ENCODE assay signal across 14 cellular contexts in the genomic region with DNA sequence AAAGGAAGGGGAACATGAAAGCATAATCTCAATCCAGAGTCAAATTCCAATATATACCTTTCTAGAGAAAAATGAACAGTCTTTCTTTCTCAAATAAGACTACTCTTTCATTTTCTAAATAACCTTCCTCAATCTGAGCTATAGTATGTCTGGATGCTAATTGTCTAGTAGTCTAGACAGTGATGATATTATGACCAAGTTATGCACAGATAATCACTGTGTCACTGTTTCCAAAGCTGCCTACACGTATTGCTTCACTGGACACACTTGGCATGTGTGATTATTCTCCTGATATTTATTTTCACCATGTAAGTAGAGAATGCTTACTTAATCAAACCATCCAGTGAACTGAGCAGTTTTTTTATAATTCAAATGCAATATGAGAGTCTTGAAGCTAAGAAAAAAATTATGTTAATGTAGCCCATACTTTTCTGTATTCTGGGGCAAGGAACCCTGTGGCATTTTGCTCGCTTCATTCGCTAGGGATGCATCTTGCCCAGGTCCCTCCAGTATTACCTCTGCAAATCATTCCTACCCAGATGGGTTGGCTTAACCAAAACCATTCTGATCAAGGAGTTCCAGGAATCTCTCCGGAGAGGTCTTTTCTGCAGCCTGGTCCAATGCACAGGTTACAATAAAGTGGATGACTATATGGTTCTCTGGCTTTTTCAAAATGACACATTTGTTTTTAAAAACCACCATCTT.
A peak's percentile ranks its signal among the peaks of the same experiment; 100 is the strongest.
DNase-seq lines count a peak whose midpoint lies in the region; ATAC-seq and TF ChIP-seq lines count a peak whose summit lies in the region.
"Had no signal": no experiment of that assay in that cellular context is flagged by ENCODE, and none has a peak within 500 bp of the region (broad histone marks: within the 10 kb centered on the region; RNA-seq: fewer than 3 reads in every experiment).

No MANE protein-coding gene starts in this region.

- H3K9ac ChIP-seq in GM23248 (peak overlapping the region; percentile 7; the same call in 1 of the 2 replicates), mesenchymal stem cell (ENCODE audit: low read length) (no peak overlapping the region)

- TF ChIP-seq CTCF in AG09309 (IDR thresholded peaks at IDR 0.05; ENCODE audit: control insufficient read depth, insufficient read depth, low read depth, low read length, missing control alignments) (no peak), choroid plexus epithelial cell (conservative IDR thresholded peaks at IDR 0.05; ENCODE audit: low read depth, low read length) (no peak), GM10266 (IDR thresholded peaks at IDR 0.05; ENCODE audit: control insufficient read depth, insufficient read depth, low read depth, missing control alignments) (no peak), endothelial cell (IDR thresholded peaks at IDR 0.05; ENCODE audit: unreplicated experiment) (no peak)

- in situ Hi-C loops in GM23248 (cut with MboI): no loop called here

- no peak overlapping the region for H3K14ac ChIP-seq in mesenchymal stem cell (ENCODE audit: low read length in 2 of 2)

- H4K8ac ChIP-seq in mesenchymal stem cell (ENCODE audit: low read length): no peak overlapping the region

- H3K4ac ChIP-seq in mesenchymal stem cell (ENCODE audit: low read depth in 1 of 2, low read length in 2 of 2): no peak overlapping the region

- 54 to 55% methylated on average over 4 of the region's 4 CpGs for WGBS in GM23248 (ENCODE audit: low coverage in 1 of 2, low lambda C conversion rate in 2 of 2, missing lambda C conversion rate in 2 of 2), 2 experiments
- WGBS in mesenchymal stem cell: 93% methylated on average over 4 of the region's 4 CpGs

- H3K18ac ChIP-seq in mesenchymal stem cell (ENCODE audit: low read depth in 1 of 2, low read length in 2 of 2): no peak overlapping the region

- H3K4me1 Mint-ChIP-seq in endothelial cell (ENCODE audit: unreplicated experiment): no peaks in the 10 kb centered on the region
- H3K4me1 Mint-ChIP-seq: immature natural killer cell had no signal

- no peak overlapping the region for H2BK15ac ChIP-seq in mesenchymal stem cell (ENCODE audit: low read depth, poor library complexity, severe bottlenecking)

- no peaks in the 10 kb centered on the region for H3K79me2 ChIP-seq in GM23248 (ENCODE audit: insufficient read depth)

- DNase-seq in AG09309 (ENCODE audit: low read depth): peak; percentile 61
- peak; percentile 91 for DNase-seq in GM23248
- DNase-seq in choroid plexus epithelial cell (ENCODE audit: low read depth): peak; percentile 58
- DNase-seq in mesenchymal stem cell: peak; percentile 44
- DNase-seq in GM10266 (ENCODE audit: extremely low spot score): no peak
- DNase-seq in effector memory CD4-positive, alpha-beta T cell: no peak
- no peak for DNase-seq in endothelial cell (ENCODE audit: low spot score)
- DNase-seq: esophagus squamous epithelium; immature natural killer cell; NCI-H2171 treated with DMSO at 0.1 percent for 48 hours; posterior cingulate gyrus; stimulated activated CD4-positive, alpha-beta T cell treated with anti-CD3 and anti-CD28 coated beads, Interleukin-15, amount 100 ng/mL, for 24 hours; transverse colon had no signal

- H3K9me3 ChIP-seq in GM23248 (ENCODE audit: low read depth): no peaks in the 10 kb centered on the region
- H3K9me3 ChIP-seq in mesenchymal stem cell (ENCODE audit: control insufficient read depth, low read length): no peaks in the 10 kb centered on the region
- no peaks in the 10 kb centered on the region for H3K9me3 ChIP-seq in effector memory CD4-positive, alpha-beta T cell (ENCODE audit: control insufficient read depth, low read length)
- H3K9me3 ChIP-seq: esophagus squamous epithelium, transverse colon had no signal

- no peaks in the 10 kb centered on the region for H3K36me3 Mint-ChIP-seq in endothelial cell (ENCODE audit: low read depth, unreplicated experiment)

- no peaks in the 10 kb centered on the region for H3K27me3 ChIP-seq in GM23248 (replicated peaks; ENCODE audit: insufficient read depth)
- H3K27me3 ChIP-seq in mesenchymal stem cell (ENCODE audit: control insufficient read depth in 1 of 2, insufficient read depth in 1 of 2, low read length in 2 of 2): peaks cover 0 to 9% of the 10 kb centered on the region in 2 experiments
- no peaks in the 10 kb centered on the region for H3K27me3 ChIP-seq in effector memory CD4-positive, alpha-beta T cell (replicated peaks; ENCODE audit: control insufficient read depth, insufficient read depth, low read length, poor library complexity, severe bottlenecking)
- H3K27me3 ChIP-seq: esophagus squamous epithelium, transverse colon had no signal

- H4K91ac ChIP-seq in mesenchymal stem cell (ENCODE audit: low read length): no peak overlapping the region

- peaks cover 33% of the 10 kb centered on the region for H3F3A ChIP-seq in GM23248 (ENCODE audit: insufficient read depth)

- no peak overlapping the region for H3K4me3 ChIP-seq in AG09309 (ENCODE audit: control insufficient read depth, low read depth, low read length)
- H3K4me3 ChIP-seq in GM23248: no peak overlapping the region
- no peak overlapping the region for H3K4me3 ChIP-seq in choroid plexus epithelial cell (ENCODE audit: low read depth, low read length)
- H3K4me3 ChIP-seq in mesenchymal stem cell (ENCODE audit: insufficient read depth in 1 of 2, low read depth in 1 of 2, low read length in 2 of 2): no peak overlapping the region
- no peak overlapping the region for H3K4me3 ChIP-seq in effector memory CD4-positive, alpha-beta T cell (ENCODE audit: insufficient read depth, low read depth, low read length, poor library complexity, severe bottlenecking)
- H3K4me3 ChIP-seq: esophagus squamous epithelium, transverse colon had no signal

- peaks cover 36% of the 10 kb centered on the region for H3K4me1 ChIP-seq in GM23248 (ENCODE audit: insufficient read depth)
- peaks cover 5% of the 10 kb centered on the region for H3K4me1 ChIP-seq in mesenchymal stem cell (ENCODE audit: control insufficient read depth, insufficient read depth, low read depth, low read length)
- no peaks in the 10 kb centered on the region for H3K4me1 ChIP-seq in effector memory CD4-positive, alpha-beta T cell (ENCODE audit: control insufficient read depth, insufficient read depth, low read length, poor library complexity, severe bottlenecking)

- H3K27ac ChIP-seq in GM23248: peak overlapping the region; percentile 72
- H3K27ac ChIP-seq in mesenchymal stem cell (ENCODE audit: low read length, poor library complexity, severe bottlenecking): no peak overlapping the region
- H3K27ac ChIP-seq in effector memory CD4-positive, alpha-beta T cell (ENCODE audit: insufficient read depth, low read length, poor library complexity, severe bottlenecking): no peak overlapping the region
- H3K27ac ChIP-seq: esophagus squamous epithelium, transverse colon had no signal

- H2BK12ac ChIP-seq in mesenchymal stem cell (ENCODE audit: low read length in 2 of 2): no peak overlapping the region

- no peaks in the 10 kb centered on the region for H3K79me1 ChIP-seq in mesenchymal stem cell (replicated peaks; ENCODE audit: low read length, poor library complexity, severe bottlenecking)

- no peak overlapping the region for H3K4me3 Mint-ChIP-seq in endothelial cell (ENCODE audit: unreplicated experiment)
- H3K4me3 Mint-ChIP-seq: immature natural killer cell had no signal

- H3K23ac ChIP-seq in mesenchymal stem cell (ENCODE audit: low read length in 2 of 2): no peak overlapping the region

- H2BK120ac ChIP-seq in mesenchymal stem cell (ENCODE audit: low read depth, low read length): no peak overlapping the region

- H2AFZ ChIP-seq in GM23248 (no peak overlapping the region), mesenchymal stem cell (ENCODE audit: low read depth, low read length) (no peak overlapping the region)

- H3K9me3 Mint-ChIP-seq in endothelial cell (ENCODE audit: unreplicated experiment): no peaks in the 10 kb centered on the region
- H3K9me3 Mint-ChIP-seq: immature natural killer cell had no signal

- ATAC-seq in HG03175 (IDR thresholded peaks at IDR 0.05; ENCODE audit: unreplicated experiment): no peak

- H2BK5ac ChIP-seq in mesenchymal stem cell (ENCODE audit: low read depth, low read length, poor library complexity, severe bottlenecking): no peak overlapping the region

- H2AK5ac ChIP-seq in mesenchymal stem cell (ENCODE audit: low read length, severe bottlenecking): no peak overlapping the region

- peak overlapping the region; percentile 54 for H3K4me2 ChIP-seq in GM23248 (ENCODE audit: unreplicated experiment)
- no peak overlapping the region for H3K4me2 ChIP-seq in mesenchymal stem cell (ENCODE audit: low read length, poor library complexity, severe bottlenecking)

- H3K9me2 ChIP-seq in GM23248 (ENCODE audit: insufficient read depth): no peaks in the 10 kb centered on the region

- H4K20me1 ChIP-seq in GM23248 (ENCODE audit: insufficient read depth): no peaks in the 10 kb centered on the region

- no peak overlapping the region for H3K27ac Mint-ChIP-seq in endothelial cell (ENCODE audit: unreplicated experiment)
- H3K27ac Mint-ChIP-seq: immature natural killer cell had no signal

- H3K27me3 Mint-ChIP-seq in endothelial cell (ENCODE audit: unreplicated experiment): peaks cover 3% of the 10 kb centered on the region

- H3K36me3 ChIP-seq in GM23248 (ENCODE audit: low read depth) (no peaks in the 10 kb centered on the region), mesenchymal stem cell (ENCODE audit: control insufficient read depth in 1 of 2, insufficient read depth in 2 of 2, low read depth in 1 of 2, low read length in 2 of 2) (no peaks in the 10 kb centered on the region)
- no peaks in the 10 kb centered on the region for H3K36me3 ChIP-seq in effector memory CD4-positive, alpha-beta T cell (ENCODE audit: control insufficient read depth, insufficient read depth, low read length)
- H3K36me3 ChIP-seq: esophagus squamous epithelium, transverse colon had no signal

Comparison
In these comparisons a context has a peak if more than half of its experiments do, and no peak if none do; other contexts are left out.
1. DNase-seq: peak in AG09309 (single experiment), GM23248 (single experiment), choroid plexus epithelial cell (single experiment) and mesenchymal stem cell (single experiment); none in GM10266 (single experiment), effector memory CD4-positive, alpha-beta T cell (0 of 3) and endothelial cell (single experiment).